In the genomic region with DNA sequence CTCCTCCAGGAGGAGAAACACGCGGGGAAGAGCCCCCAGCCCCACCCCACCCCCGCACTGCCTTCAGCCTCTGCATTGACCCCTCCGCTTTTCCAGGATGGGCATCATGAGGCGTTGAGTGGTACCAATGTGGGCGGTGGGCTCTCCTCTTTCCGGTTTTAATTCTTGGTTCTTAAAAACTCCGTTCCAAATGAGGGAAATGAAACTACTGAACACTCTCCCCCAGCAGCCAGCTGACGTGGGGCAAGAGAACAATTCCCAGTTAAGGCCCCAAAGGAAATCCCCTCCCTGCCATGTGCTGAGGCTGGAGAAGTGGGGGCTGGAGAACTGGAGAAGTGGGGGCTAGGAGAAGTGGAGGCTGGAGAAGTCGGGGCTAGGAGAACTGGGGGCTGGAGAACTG, we compare ENCODE assay signal across 12 cellular contexts.
DNase-seq lines count a peak whose midpoint lies in the region; ATAC-seq and TF ChIP-seq lines count a peak whose summit lies in the region.
"Had no signal": no experiment of that assay in that cellular context is flagged by ENCODE, and none has a peak within 500 bp of the region (broad histone marks: within the 10 kb centered on the region; RNA-seq: fewer than 3 reads in every experiment).

No MANE protein-coding gene starts in this region.

- no peaks in the 10 kb centered on the region for H3K27me3 Mint-ChIP-seq in memory B cell

- peaks cover 50% of the 10 kb centered on the region for H3K4me1 Mint-ChIP-seq in memory B cell

- no peaks in the 10 kb centered on the region for H3K36me3 Mint-ChIP-seq in memory B cell

- peak; percentile 26 for DNase-seq in Ammon's horn (ENCODE audit: low spot score)
- peak; percentile 57 for DNase-seq in GM12865 (ENCODE audit: low read depth)
- DNase-seq in RPMI8226, result peak; percentile 44
- DNase-seq in memory B cell (ENCODE audit: low spot score in 2 of 2), result peak; percentile 38 to 55
- no peak for DNase-seq in DMS114 treated with DMSO at 0.1 percent for 48 hours (lab: John Stamatoyannopoulos, UW; ENCODE audit: unreplicated experiment)
- DNase-seq in NCI-H82 (lab: John Stamatoyannopoulos, UW), result no peak
- DNase-seq: H9, IMR-90, SHP77 treated with DMSO at 0.1 percent for 48 hours had no signal

- peak overlapping the region; percentile 97 for H3K4me3 Mint-ChIP-seq in memory B cell

- no peak for TF ChIP-seq CTCF in GM12865 (IDR thresholded peaks at IDR 0.05; ENCODE audit: insufficient read depth, low read depth, low read length, missing control alignments)

- peak overlapping the region; percentile 97 for H3K4me3 ChIP-seq in GM12865 (ENCODE audit: low read depth, low read length)

- ATAC-seq in memory B cell (ENCODE audit: low read depth) (peak; percentile 49), HG03571 (IDR thresholded peaks at IDR 0.05; ENCODE audit: unreplicated experiment) (no peak), GM18502 (IDR thresholded peaks at IDR 0.05; ENCODE audit: poor library complexity, unreplicated experiment) (no peak)
- ATAC-seq: activated CD4-positive, CD25-positive, alpha-beta regulatory T cell treated with anti-CD3 and anti-CD28 coated beads, Interleukin-2, amount 50 U/mL, for 24 hours had no signal

- no peaks in the 10 kb centered on the region for H3K9me3 Mint-ChIP-seq in memory B cell
- H3K9me3 Mint-ChIP-seq: H9 had no signal

- H3K27ac Mint-ChIP-seq in memory B cell, result peak overlapping the region; percentile 97

Comparison
In these comparisons a context has a peak if more than half of its experiments do, and no peak if none do; other contexts are left out.
1. DNase-seq: peak in Ammon's horn (single experiment), GM12865 (single experiment), RPMI8226 (single experiment) and memory B cell (2 of 2); none in DMS114 treated with DMSO at 0.1 percent for 48 hours (single experiment) and NCI-H82 (single experiment).